34 cellular contexts compared by ENCODE assay signal in the genomic region with DNA sequence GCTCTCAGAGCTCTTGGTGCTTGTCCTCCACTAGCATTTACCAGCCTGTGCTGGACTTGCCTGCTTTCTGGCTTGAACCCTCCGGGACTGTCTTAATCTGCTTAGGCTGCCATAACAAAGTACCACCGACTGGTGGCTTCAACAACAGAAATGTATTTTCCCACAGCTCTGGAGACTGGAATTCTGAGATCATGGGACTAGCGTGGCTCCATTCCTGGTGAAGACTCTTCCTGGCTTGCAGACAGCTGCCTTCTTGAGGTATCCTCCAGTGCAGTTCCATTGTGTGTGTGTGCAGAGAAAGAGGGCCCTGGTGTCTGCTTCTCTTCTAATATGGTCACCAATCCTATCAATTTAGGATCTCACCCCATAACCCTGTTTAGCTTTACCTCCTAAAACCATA. TPM values are rescaled to one million over a fixed set of nuclear protein-coding genes. Genes with fewer than 3 reads are reported as not detected.
"Had no signal": no experiment of that assay in that cellular context is flagged by ENCODE, and none has a peak within 500 bp of the region (broad histone marks: within the 10 kb centered on the region; RNA-seq: fewer than 3 reads in every experiment).

No MANE protein-coding gene starts in this region.

- H3K4me1 Mint-ChIP-seq: endodermal cell, mesothelial cell of epicardium had no signal

- H3K4me1 ChIP-seq: left ventricle myocardium inferior, lower lobe of right lung, psoas muscle, right lobe of liver, suprapubic skin, upper lobe of right lung, uterus had no signal

- H3K9me3 ChIP-seq: heart right ventricle, left ventricle myocardium inferior, lower lobe of right lung, mucosa of descending colon, ovary, psoas muscle, right lobe of liver, suprapubic skin, transverse colon, upper lobe of right lung, uterus had no signal

- DNase-seq: effector CD8-positive, alpha-beta T cell; endodermal cell; foreskin melanocyte; glutamatergic neuron; heart right ventricle; hypothalamus; immature natural killer cell; islet precursor cell; kidney glomerular epithelial cell; left colon; left ventricle myocardium inferior; lower lobe of right lung; mesenchymal stem cell; mucosa of descending colon; naive thymus-derived CD8-positive, alpha-beta T cell; occipital lobe; ovary; posterior cingulate gyrus; psoas muscle; right lobe of liver; stimulated activated CD4-positive, alpha-beta T cell treated with anti-CD3 and anti-CD28 coated beads, Interleukin-12 subunit alpha, Interleukin-12 subunit beta, amount 100 ng/mL, for 4 hours; stimulated activated CD4-positive, alpha-beta T cell treated with anti-CD3 and anti-CD28 coated beads, Interleukin-1b, Interleukin-23, amount 100 ng/mL, for 48 hours; stimulated activated CD4-positive, alpha-beta T cell treated with anti-CD3 and anti-CD28 coated beads, Interleukin-4, amount 100 ng/mL, for 1 hour; stimulated activated CD8-positive, alpha-beta memory T cell treated with anti-CD3 and anti-CD28 coated beads, Interleukin-4, amount 100 ng/mL, for 48 hours; stimulated activated naive CD4-positive, alpha-beta T cell; stimulated activated naive CD8-positive, alpha-beta T cell treated with anti-CD3 and anti-CD28 coated beads, Interleukin-15, amount 100 ng/mL, for 72 hours; transverse colon; upper lobe of right lung; uterus had no signal

- H3K27ac ChIP-seq: epithelial cell of prostate, heart right ventricle, left ventricle myocardium inferior, lower lobe of right lung, ovary, psoas muscle, right lobe of liver, suprapubic skin, transverse colon, upper lobe of right lung, uterus had no signal

- H3K4me3 ChIP-seq: heart right ventricle, left ventricle myocardium inferior, lower lobe of right lung, mucosa of descending colon, ovary, psoas muscle, right lobe of liver, smooth muscle cell, suprapubic skin, transverse colon, upper lobe of right lung, uterus had no signal

- H3K36me3 Mint-ChIP-seq: immature natural killer cell; mesothelial cell of epicardium; naive thymus-derived CD8-positive, alpha-beta T cell had no signal

- H3K27ac Mint-ChIP-seq: dendritic cell treated with granulocyte-macrophage colony-stimulating factor and Interleukin-4, amounts not matched to agents 40 ng/mL and 50 ng/mL, for 4 days; endodermal cell; mesothelial cell of epicardium; naive thymus-derived CD8-positive, alpha-beta T cell; stimulated activated naive CD8-positive, alpha-beta T cell treated with anti-CD3 and anti-CD28 coated beads, Interleukin-15, amount 100 ng/mL, for 72 hours had no signal

- H3K9me3 Mint-ChIP-seq: dendritic cell treated with granulocyte-macrophage colony-stimulating factor and Interleukin-4, amounts not matched to agents 40 ng/mL and 50 ng/mL, for 4 days; endodermal cell; immature natural killer cell; naive thymus-derived CD8-positive, alpha-beta T cell; stimulated activated naive CD8-positive, alpha-beta T cell treated with anti-CD3 and anti-CD28 coated beads, Interleukin-15, amount 100 ng/mL, for 72 hours had no signal

- H3K27me3 ChIP-seq: ovary, right lobe of liver, transverse colon, uterus had no signal

- H3K4me3 Mint-ChIP-seq: dendritic cell treated with granulocyte-macrophage colony-stimulating factor and Interleukin-4, amounts not matched to agents 40 ng/mL and 50 ng/mL, for 4 days; endodermal cell; immature natural killer cell; mesothelial cell of epicardium; naive thymus-derived CD8-positive, alpha-beta T cell; stimulated activated naive CD8-positive, alpha-beta T cell treated with anti-CD3 and anti-CD28 coated beads, Interleukin-15, amount 100 ng/mL, for 72 hours had no signal

- H3K36me3 ChIP-seq: heart right ventricle, left ventricle myocardium inferior, lower lobe of right lung, ovary, right lobe of liver, suprapubic skin, transverse colon, upper lobe of right lung, uterus had no signal

- H3K4me2 ChIP-seq: smooth muscle cell had no signal

RNA-seq across cellular contexts. Expression of gene CLIC6, which starts 31.8 kb away (rescaled TPM):
- polyA plus RNA-seq: immature natural killer cell, smooth muscle cell had no signal
